ENCODE assay signal across 13 cellular contexts in genomic region chr11:71614366-71614917, GRCh38. TPM values are rescaled to one million over a fixed set of nuclear protein-coding genes. Genes with fewer than 3 reads are reported as not detected.
DNase-seq lines count a peak whose midpoint lies in the region; ATAC-seq and TF ChIP-seq lines count a peak whose summit lies in the region.
"Not testable (repeated sequence)": the region's sequence is repeated elsewhere in the genome, so short reads cannot be mapped to it uniquely, and the experiment has no call there.
"Had no signal": no experiment of that assay in that cellular context is flagged by ENCODE, and none has a peak within 500 bp of the region (broad histone marks: within the 10 kb centered on the region; RNA-seq: fewer than 3 reads in every experiment).

No MANE protein-coding gene starts in this region.

- H3K4me1 Mint-ChIP-seq in Calu3 (ENCODE audit: low read depth, unreplicated experiment) (peaks cover 22% of the 10 kb centered on the region), neural crest cell (peaks cover 33% of the 10 kb centered on the region)
- H3K4me1 Mint-ChIP-seq in type B pancreatic cell (ENCODE audit: unreplicated experiment): not testable (repeated sequence)

- peak overlapping the region; percentile 39; the same call in 1 of the 2 replicates for H3K4me3 ChIP-seq in PC-3 (ENCODE audit: low read length)
- not testable (repeated sequence) for H3K4me3 ChIP-seq in RWPE2 (ENCODE audit: severe bottlenecking)

- H3F3A ChIP-seq in PC-3 (ENCODE audit: low read length, unreplicated experiment): not testable (repeated sequence)

- not testable (repeated sequence) for H3K9me3 Mint-ChIP-seq in Calu3 (ENCODE audit: low read depth, unreplicated experiment); neural crest cell; type B pancreatic cell

- not testable (repeated sequence) for H3K9ac ChIP-seq in PC-3 (ENCODE audit: low read length)

- H3K27ac ChIP-seq in PC-3 (ENCODE audit: low read length): peak overlapping the region; percentile 69
- H3K27ac ChIP-seq in RWPE2 (ENCODE audit: poor library complexity, severe bottlenecking): peak overlapping the region; percentile 31

- not testable (repeated sequence) for ATAC-seq in PC-3; RWPE2 (ENCODE audit: low read depth)

- H3K9me2 ChIP-seq in PC-3 (replicated peaks; ENCODE audit: low read length): not testable (repeated sequence)

- CTCF ChIA-PET in Calu3 (lab: Charles Lee); PC-3 (lab: Charles Lee): not testable (repeated sequence)

- intact Hi-C loops in Calu3 (cut with micrococcal nuclease; ENCODE audit: unreplicated experiment); PC-3 (cut with micrococcal nuclease): not testable (repeated sequence)

- not testable (repeated sequence) for DNase-seq in Calu3; PC-3; RWPE2 (ENCODE audit: low spot score); neural crest cell (ENCODE audit: low read depth, low spot score); type B pancreatic cell (ENCODE audit: extremely low spot score, unreplicated experiment)
- peak; percentile 47 for DNase-seq in ELF-1 (ENCODE audit: low read depth, low spot score)
- DNase-seq in iPS-NIHi7 (ENCODE audit: extremely low spot score): peak; percentile 0

- H3K79me2 ChIP-seq in PC-3 (ENCODE audit: low read length): not testable (repeated sequence)

- peak overlapping the region; percentile 63 for H3K4me2 ChIP-seq in PC-3 (ENCODE audit: low read length)

- not testable (repeated sequence) for H3K4me3 Mint-ChIP-seq in Calu3 (ENCODE audit: low read depth, unreplicated experiment); neural crest cell; type B pancreatic cell

- not testable (repeated sequence) for BruUV-seq in Calu3 (replicated peaks; lab: Mats Ljungman, UMichigan); PC-3 (replicated peaks; lab: Mats Ljungman, UMichigan)

- not testable (repeated sequence) for H3K36me3 ChIP-seq in PC-3 (ENCODE audit: low read depth, low read length); RWPE2 (ENCODE audit: low read depth)

- not testable (repeated sequence) for H3K36me3 Mint-ChIP-seq in Calu3 (ENCODE audit: insufficient read depth, unreplicated experiment); neural crest cell (ENCODE audit: low read depth); type B pancreatic cell

- TF ChIP-seq CTCF in Calu3 (IDR thresholded peaks at IDR 0.05; ENCODE audit: unreplicated experiment); PC-3 (conservative IDR thresholded peaks at IDR 0.05; ENCODE audit: low read depth, low read length); RWPE2 (IDR thresholded peaks at IDR 0.05; ENCODE audit: poor library complexity, severe bottlenecking); neural crest cell (conservative IDR thresholded peaks at IDR 0.05); type B pancreatic cell (conservative IDR thresholded peaks at IDR 0.05): not testable (repeated sequence)

- POLR2A ChIA-PET in PC-3 (lab: Charles Lee; ENCODE audit: unreplicated experiment): not testable (repeated sequence)

- H3K4me1 ChIP-seq in PC-3 (ENCODE audit: insufficient read depth, low read length) (peaks cover 29% of the 10 kb centered on the region), RWPE2 (ENCODE audit: insufficient read depth, poor library complexity, severe bottlenecking) (peaks cover 18% of the 10 kb centered on the region)

- H4K20me1 ChIP-seq in PC-3 (ENCODE audit: low read length): not testable (repeated sequence)

- H3K27me3 Mint-ChIP-seq in Calu3 (ENCODE audit: unreplicated experiment) (peaks cover 13% of the 10 kb centered on the region), neural crest cell (ENCODE audit: low read depth) (peaks cover 16% of the 10 kb centered on the region), type B pancreatic cell (peaks cover 41% of the 10 kb centered on the region)

- not testable (repeated sequence) for H3K27me3 ChIP-seq in PC-3 (ENCODE audit: low read length); RWPE2 (ENCODE audit: insufficient read depth, poor library complexity, severe bottlenecking)

- H3K27ac Mint-ChIP-seq in Calu3 (ENCODE audit: unreplicated experiment) (peak overlapping the region; percentile 64), neural crest cell (ENCODE audit: unreplicated experiment) (peak overlapping the region; percentile 94), type B pancreatic cell (peak overlapping the region; percentile 67)

- H3K9me3 ChIP-seq in PC-3 (ENCODE audit: low read length); RWPE2 (ENCODE audit: severe bottlenecking): not testable (repeated sequence)

- H2AFZ ChIP-seq in PC-3 (ENCODE audit: low read length): not testable (repeated sequence)

RNA-seq across cellular contexts. Expression of gene KRTAP5-11, which starts 31.8 kb away (rescaled TPM):
- total RNA-seq in Calu3 (2022): not detected in 2 replicates
- not detected in 2 replicates for total RNA-seq in PC-3 (2014; rRNA removed)
- not detected in 2 replicates for total RNA-seq in neural crest cell
- not detected in 2 replicates for total RNA-seq in type B pancreatic cell (ENCODE audit: low replicate concordance)
- total RNA-seq: A673; CD4-positive, alpha-beta memory T cell; CD4-positive, CD25-positive, alpha-beta regulatory T cell; CD8-positive, alpha-beta memory T cell; G401; GM12878 had no signal

RNA-seq across cellular contexts. Expression of gene KRTAP5-10, which starts 49.1 kb away (rescaled TPM):
- total RNA-seq in Calu3 (2022): not detected in 2 replicates
- not detected in 2 replicates for total RNA-seq in PC-3 (2014; rRNA removed)
- total RNA-seq in neural crest cell: not detected in 2 replicates
- total RNA-seq in type B pancreatic cell (ENCODE audit: low replicate concordance): not detected in 2 replicates
- total RNA-seq: A673; CD4-positive, alpha-beta memory T cell; CD4-positive, CD25-positive, alpha-beta regulatory T cell; CD8-positive, alpha-beta memory T cell; G401; GM12878 had no signal
